ENCODE assay signal across 8 cellular contexts in genomic region chr17:78789663-78790181, GRCh38. TPM values are rescaled to one million over a fixed set of nuclear protein-coding genes. Genes with fewer than 3 reads are reported as not detected.
DNase-seq lines count a peak whose midpoint lies in the region; ATAC-seq and TF ChIP-seq lines count a peak whose summit lies in the region.

No MANE protein-coding gene starts in this region.

- H4K20me1 ChIP-seq in IMR-90 (ENCODE audit: insufficient read depth, low read length): peaks cover 3% of the 10 kb centered on the region; the same call in 1 of the 2 replicates

- dilution Hi-C loops in IMR-90 (cut with HindIII; ENCODE audit: low sequenced_read_pairs, unreplicated experiment): no loop called here

- H4K91ac ChIP-seq in IMR-90 (ENCODE audit: insufficient read depth, low read depth, low read length): no peak overlapping the region

- in situ Hi-C loops in IMR-90 (cut with MboI; ENCODE audit: low sequenced_read_pairs): no loop called here

- peak overlapping the region; percentile 49; the same call in 1 of the 2 replicates for H2AK5ac ChIP-seq in IMR-90 (ENCODE audit: low read depth, low read length)

- no peak overlapping the region for H2BK15ac ChIP-seq in IMR-90 (ENCODE audit: low read depth, low read length)

- no peaks in the 10 kb centered on the region for H3K27me3 ChIP-seq in IMR-90 (ENCODE audit: control insufficient read depth, insufficient read depth, low read length)
- H3K27me3 ChIP-seq in WERI-Rb-1 (ENCODE audit: insufficient read depth, low read depth, severe bottlenecking): no peaks in the 10 kb centered on the region
- no peaks in the 10 kb centered on the region for H3K27me3 ChIP-seq in esophagus muscularis mucosa

- no TSS peak for BruUV-seq in IMR-90 (replicated peaks; lab: Mats Ljungman, UMichigan)

- H3K4me3 ChIP-seq in IMR-90 (ENCODE audit: insufficient read depth, low read depth, low read length) (no peak overlapping the region), WERI-Rb-1 (ENCODE audit: low read depth, low read length) (no peak overlapping the region), esophagus muscularis mucosa (peak overlapping the region in 2 of 4 donors; percentile 12 to 16)

- peak overlapping the region; percentile 43; the same call in 1 of the 2 replicates for H2BK120ac ChIP-seq in IMR-90 (ENCODE audit: low read depth, low read length)

- CTCF ChIA-PET in IMR-90 (lab: Yijun Ruan, JAX): interaction anchor here (1.0 kb wide), 1 partner anchor 9 kb away, joined by 3 read pairs; no protein-coding TSS in a partner anchor

- 0 out of 2 replicates have a peak overlapping the region, but pooled peaks have one; percentile 33 for H2BK20ac ChIP-seq in IMR-90 (ENCODE audit: low read depth, low read length)

- peak; percentile 74 for ATAC-seq in IMR-90 (ENCODE audit: low read depth)
- ATAC-seq in GM18519 (IDR thresholded peaks at IDR 0.05; ENCODE audit: low FRiP score, unreplicated experiment): no peak
- no peak for ATAC-seq in HG03280 (IDR thresholded peaks at IDR 0.05; ENCODE audit: unreplicated experiment)

- 8% methylated on average over 4 of the region's 14 CpGs; no CpG with 5 or more reads in 1 of the 2 experiments for WGBS in IMR-90 (ENCODE audit: extremely low coverage in 2 of 2, insufficient read length in 1 of 2), 2 experiments
- WGBS in esophagus muscularis mucosa: 30% methylated on average over 14 of the region's 14 CpGs

- H3K4ac ChIP-seq in IMR-90 (ENCODE audit: low read depth, low read length): peak overlapping the region; percentile 42

- no peak for TF ChIP-seq CTCF in IMR-90 (conservative IDR thresholded peaks at IDR 0.05; ENCODE audit: low read depth, low read length)
- no peak for TF ChIP-seq CTCF in WERI-Rb-1 (IDR thresholded peaks at IDR 0.05; ENCODE audit: low read depth, low read length)
- no peak for TF ChIP-seq CTCF in esophagus muscularis mucosa (IDR thresholded peaks at IDR 0.05)

- TF ChIP-seq POLR2A in IMR-90 (IDR thresholded peaks at IDR 0.05; ENCODE audit: low read depth, low read length) (no peak), esophagus muscularis mucosa (IDR thresholded peaks at IDR 0.05; ENCODE audit: low read depth) (no peak)

- peak overlapping the region; percentile 23; the same call in 1 of the 2 replicates for H4K5ac ChIP-seq in IMR-90 (ENCODE audit: low read depth, low read length)

- H3K56ac ChIP-seq in IMR-90 (ENCODE audit: extremely low read depth, insufficient read depth, low read length): no peak overlapping the region

- peak overlapping the region; percentile 14; the same call in 1 of the 2 replicates for H3K23ac ChIP-seq in IMR-90 (ENCODE audit: low read depth, low read length)

- DNase-seq in IMR-90: peak; percentile 89
- no peak for DNase-seq in WERI-Rb-1
- peak; percentile 95 for DNase-seq in esophagus muscularis mucosa (ENCODE audit: extremely low spot score)
- peak in 8 of 10 donors; percentile 35 to 94 (median 80) for DNase-seq in posterior cingulate gyrus
- no peak for DNase-seq in OCI-M1 (lab: John Stamatoyannopoulos, UW)
- DNase-seq in NCI-H524 (lab: John Stamatoyannopoulos, UW): no peak

- H3K27ac ChIP-seq in IMR-90 (ENCODE audit: insufficient read depth, low read length): peak overlapping the region; percentile 74; the same call in 1 of the 2 replicates
- peak overlapping the region; percentile 21; the same call in 1 of the 2 replicates for H3K27ac ChIP-seq in WERI-Rb-1
- peak overlapping the region; percentile 63 to 77 (median 70) for H3K27ac ChIP-seq in esophagus muscularis mucosa (replicated peaks in 1 of 4)

- H3K4me2 ChIP-seq in IMR-90 (ENCODE audit: low read depth, low read length): peak overlapping the region; percentile 84

- H3K79me1 ChIP-seq in IMR-90 (ENCODE audit: low read depth in 1 of 2, low read length in 2 of 2): peaks cover 0 to 34% of the 10 kb centered on the region in 2 experiments; a peak in 2 of 4 replicates

- H2AFZ ChIP-seq in IMR-90 (replicated peaks; ENCODE audit: low read length, poor library complexity): peak overlapping the region; percentile 6

- H3K18ac ChIP-seq in IMR-90 (ENCODE audit: low read depth, low read length): peak overlapping the region; percentile 46; the same call in 1 of the 2 replicates

- POLR2A ChIA-PET in IMR-90 (lab: Charles Lee; ENCODE audit: unreplicated experiment): no interaction called here

- no peak for TF ChIP-seq EP300 in esophagus muscularis mucosa (IDR thresholded peaks at IDR 0.05)

- TF ChIP-seq RAD21 in IMR-90 (IDR thresholded peaks at IDR 0.05; ENCODE audit: low read length): no peak

- H3K36me3 ChIP-seq in IMR-90 (ENCODE audit: control insufficient read depth, insufficient read depth, low read length) (peaks cover 10% of the 10 kb centered on the region), WERI-Rb-1 (peaks cover 33% of the 10 kb centered on the region), esophagus muscularis mucosa (peaks cover 0 to 33% (median 21%) of the 10 kb centered on the region in 4 donors)

- H2AK9ac ChIP-seq in IMR-90 (replicated peaks; ENCODE audit: low read depth, low read length, poor library complexity): peak overlapping the region; percentile 76

- intact Hi-C loops in IMR-90 (cut with micrococcal nuclease) (loop anchor here (2.0 kb wide), 1 partner anchor 19 kb away; no protein-coding TSS in a partner anchor), esophagus muscularis mucosa (cut with DNase I) (no loop called here), posterior cingulate gyrus (cut with DNase I) (loop anchor here (10.0 kb wide), 1 partner anchor 65 kb away; no protein-coding TSS in a partner anchor)

- H3K4me1 ChIP-seq in IMR-90 (ENCODE audit: control insufficient read depth, insufficient read depth, low read length) (peaks cover 27% of the 10 kb centered on the region), esophagus muscularis mucosa (peaks cover 32 to 50% (median 39%) of the 10 kb centered on the region in 4 donors)

- H2BK5ac ChIP-seq in IMR-90 (ENCODE audit: low read depth, low read length, poor library complexity, severe bottlenecking): peak overlapping the region; percentile 30

- peak overlapping the region in 1 of 2 experiments; percentile 17; a peak in 1 of 4 replicates for H4K8ac ChIP-seq in IMR-90 (ENCODE audit: low read depth in 2 of 2, low read length in 2 of 2)

- H3K9me1 ChIP-seq in IMR-90 (ENCODE audit: insufficient read depth, low read length): peaks cover 33% of the 10 kb centered on the region

- H3K9me3 ChIP-seq in IMR-90 (ENCODE audit: control insufficient read depth, insufficient read depth, low read length) (no peaks in the 10 kb centered on the region), WERI-Rb-1 (ENCODE audit: severe bottlenecking) (no peaks in the 10 kb centered on the region), esophagus muscularis mucosa (no peaks in the 10 kb centered on the region)

- H3K9ac ChIP-seq in IMR-90 (ENCODE audit: low read depth, low read length): 0 out of 2 replicates have a peak overlapping the region, but pooled peaks have one; percentile 15

- peak overlapping the region; percentile 1; the same call in 1 of the 2 replicates for H3K14ac ChIP-seq in IMR-90 (replicated peaks; ENCODE audit: low read depth, low read length)

TF ChIP-seq in IMR-90, 13 proteins besides CTCF, POLR2A, EP300 and RAD21:
- TF ChIP-seq NFE2L2 (IDR thresholded peaks at IDR 0.05; ENCODE audit: low read depth, low read length): no peak
- no peak for TF ChIP-seq MXI1 (IDR thresholded peaks at IDR 0.05; ENCODE audit: borderline replicate concordance, low read depth, low read length)
- no peak for TF ChIP-seq RFX5 (IDR thresholded peaks at IDR 0.05; ENCODE audit: low read depth, low read length)
- no peak for TF ChIP-seq CEBPB (IDR thresholded peaks at IDR 0.05; ENCODE audit: low read depth, low read length)
- no peak for TF ChIP-seq MAFK (IDR thresholded peaks at IDR 0.05; ENCODE audit: low read depth, low read length)
- TF ChIP-seq BHLHE40 (IDR thresholded peaks at IDR 0.05; ENCODE audit: low read depth, low read length): no peak
- TF ChIP-seq CHD1 (IDR thresholded peaks at IDR 0.05; ENCODE audit: low read depth, low read length): no peak
- no peak for TF ChIP-seq ELK1 (IDR thresholded peaks at IDR 0.05; ENCODE audit: borderline replicate concordance, low read depth, low read length)
- no peak for TF ChIP-seq SMC3 (IDR thresholded peaks at IDR 0.05; ENCODE audit: low read depth, low read length)
- TF ChIP-seq, protein P1, sequence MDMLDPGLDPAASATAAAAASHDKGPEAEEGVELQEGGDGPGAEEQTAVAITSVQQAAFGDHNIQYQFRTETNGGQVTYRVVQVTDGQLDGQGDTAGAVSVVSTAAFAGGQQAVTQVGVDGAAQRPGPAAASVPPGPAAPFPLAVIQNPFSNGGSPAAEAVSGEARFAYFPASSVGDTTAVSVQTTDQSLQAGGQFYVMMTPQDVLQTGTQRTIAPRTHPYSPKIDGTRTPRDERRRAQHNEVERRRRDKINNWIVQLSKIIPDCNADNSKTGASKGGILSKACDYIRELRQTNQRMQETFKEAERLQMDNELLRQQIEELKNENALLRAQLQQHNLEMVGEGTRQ (IDR thresholded peaks at IDR 0.05; ENCODE audit: low read depth, low read length): no peak
- TF ChIP-seq FOS (IDR thresholded peaks at IDR 0.05; ENCODE audit: low read depth, low read length): no peak
- no peak for TF ChIP-seq RCOR1 (IDR thresholded peaks at IDR 0.05; ENCODE audit: insufficient replicate concordance, low read length)
- no peak for TF ChIP-seq MAZ (IDR thresholded peaks at IDR 0.05; ENCODE audit: borderline replicate concordance, low read depth, low read length)

RNA-seq across cellular contexts. Expression of gene CYTH1, which starts 7.6 kb away (rescaled TPM):
- total RNA-seq in IMR-90 (2012; rRNA removed) (7.9 and 8.3 TPM in 2 replicates), esophagus muscularis mucosa (10 to 100 TPM; 25.7 to 39.4 (median 35.7) TPM)
- polyA plus RNA-seq in IMR-90 (2012; rRNA removed): 10.1 and 12.4 TPM in 2 replicates
- polyA plus RNA-seq in IMR-90 (2012; cell fraction: cytosol; rRNA removed): 6.2 and 9.0 TPM in 2 replicates
- polyA plus RNA-seq in IMR-90 (2012; cell fraction: nucleus; rRNA removed; ENCODE audit: low replicate concordance): 46.8 and 57.8 TPM in 2 replicates

RNA-seq across cellular contexts. Expression of gene USP36, which starts 50.9 kb away (rescaled TPM):
- 28.3 and 30.6 TPM in 2 replicates for total RNA-seq in IMR-90 (2012; rRNA removed)
- 38.3 and 39.7 TPM in 2 replicates for polyA plus RNA-seq in IMR-90 (2012; rRNA removed)
- 21.7 and 22.5 TPM in 2 replicates for polyA plus RNA-seq in IMR-90 (2012; cell fraction: cytosol; rRNA removed)
- 135 and 196 TPM in 2 replicates for polyA plus RNA-seq in IMR-90 (2012; cell fraction: nucleus; rRNA removed; ENCODE audit: low replicate concordance)
- total RNA-seq in esophagus muscularis mucosa: 10 to 100 TPM; 23.3 to 44.7 (median 32.2) TPM

Comparison
In these comparisons a context has a peak if more than half of its experiments do, and no peak if none do; other contexts are left out.
1. DNase-seq: peak in IMR-90 (single experiment), esophagus muscularis mucosa (single experiment) and posterior cingulate gyrus (8 of 10); none in WERI-Rb-1 (single experiment), OCI-M1 (single experiment) and NCI-H524 (0 of 2).
2. H3K27ac ChIP-seq: peak in every context shown above with its lines; median percentile 74 in IMR-90; 70 in esophagus muscularis mucosa; 21 in WERI-Rb-1.